ENCODE assay signal across 10 cellular contexts in genomic region chr2:96034792-96035191, GRCh38. TPM values are rescaled to one million over a fixed set of nuclear protein-coding genes. Genes with fewer than 3 reads are reported as not detected.
DNase-seq lines count a peak whose midpoint lies in the region; ATAC-seq and TF ChIP-seq lines count a peak whose summit lies in the region.
"Not testable (repeated sequence)": the region's sequence is repeated elsewhere in the genome, so short reads cannot be mapped to it uniquely, and the experiment has no call there.
"Had no signal": no experiment of that assay in that cellular context is flagged by ENCODE, and none has a peak within 500 bp of the region (broad histone marks: within the 10 kb centered on the region; RNA-seq: fewer than 3 reads in every experiment).

Gene GPAT2 (minus strand): TSS chr2:96034916. CDS start chr2:96032359, 2,557 bp downstream.

- not testable (repeated sequence) for H3K4me1 ChIP-seq in RWPE2 (ENCODE audit: insufficient read depth, poor library complexity, severe bottlenecking); heart left ventricle; lower lobe of right lung

- not testable (repeated sequence) for H3K4me3 Mint-ChIP-seq in activated CD8-positive, alpha-beta T cell treated with anti-CD3 and anti-CD28 coated beads for 36 hours; activated naive CD8-positive, alpha-beta T cell treated with anti-CD3 and anti-CD28 coated beads for 36 hours; stimulated activated memory B cell treated with anti-CD40 and anti-IgM and Interleukin-4, amounts not matched to agents 10 μg/mL and 1 μg/mL and 100 μg/mL, for 72 hours

- CTCF ChIA-PET in activated CD8-positive, alpha-beta T cell treated with anti-CD3 and anti-CD28 coated beads for 36 hours (lab: Charles Lee): not testable (repeated sequence)

- not testable (repeated sequence) for H3K4me1 Mint-ChIP-seq in activated CD8-positive, alpha-beta T cell treated with anti-CD3 and anti-CD28 coated beads for 36 hours (ENCODE audit: low read depth); activated naive CD8-positive, alpha-beta T cell treated with anti-CD3 and anti-CD28 coated beads for 36 hours; stimulated activated memory B cell treated with anti-CD40 and anti-IgM and Interleukin-4, amounts not matched to agents 10 μg/mL and 1 μg/mL and 100 μg/mL, for 72 hours

- not testable (repeated sequence) for H3K9me3 ChIP-seq in RWPE2 (ENCODE audit: severe bottlenecking); heart left ventricle; lower lobe of right lung

- not testable (repeated sequence) for TF ChIP-seq POLR2A in heart left ventricle (IDR thresholded peaks at IDR 0.05)

- not testable (repeated sequence) for H3K36me3 Mint-ChIP-seq in activated CD8-positive, alpha-beta T cell treated with anti-CD3 and anti-CD28 coated beads for 36 hours (ENCODE audit: low read depth); activated naive CD8-positive, alpha-beta T cell treated with anti-CD3 and anti-CD28 coated beads for 36 hours; stimulated activated memory B cell treated with anti-CD40 and anti-IgM and Interleukin-4, amounts not matched to agents 10 μg/mL and 1 μg/mL and 100 μg/mL, for 72 hours

- not testable (repeated sequence) for DNase-seq in RWPE2 (ENCODE audit: low spot score); activated CD8-positive, alpha-beta T cell treated with anti-CD3 and anti-CD28 coated beads for 36 hours; activated naive CD8-positive, alpha-beta T cell treated with anti-CD3 and anti-CD28 coated beads for 36 hours; heart left ventricle; lower lobe of right lung

- POLR2A ChIA-PET in activated CD8-positive, alpha-beta T cell treated with anti-CD3 and anti-CD28 coated beads for 36 hours (lab: Charles Lee): not testable (repeated sequence)

- H3K27me3 ChIP-seq in RWPE2 (ENCODE audit: insufficient read depth, poor library complexity, severe bottlenecking); heart left ventricle; lower lobe of right lung (ENCODE audit: low read depth): not testable (repeated sequence)

- not testable (repeated sequence) for H3K27ac Mint-ChIP-seq in activated CD8-positive, alpha-beta T cell treated with anti-CD3 and anti-CD28 coated beads for 36 hours; activated naive CD8-positive, alpha-beta T cell treated with anti-CD3 and anti-CD28 coated beads for 36 hours; stimulated activated memory B cell treated with anti-CD40 and anti-IgM and Interleukin-4, amounts not matched to agents 10 μg/mL and 1 μg/mL and 100 μg/mL, for 72 hours

- H3K27ac ChIP-seq in RWPE2 (ENCODE audit: poor library complexity, severe bottlenecking); heart left ventricle; lower lobe of right lung: not testable (repeated sequence)

- not testable (repeated sequence) for H3K36me3 ChIP-seq in RWPE2 (ENCODE audit: low read depth); heart left ventricle; lower lobe of right lung

- WGBS in heart left ventricle, 4 donors: no CpG with 5 or more reads among the region's 34 CpGs

- H3K9me3 Mint-ChIP-seq in activated CD8-positive, alpha-beta T cell treated with anti-CD3 and anti-CD28 coated beads for 36 hours; activated naive CD8-positive, alpha-beta T cell treated with anti-CD3 and anti-CD28 coated beads for 36 hours; stimulated activated memory B cell treated with anti-CD40 and anti-IgM and Interleukin-4, amounts not matched to agents 10 μg/mL and 1 μg/mL and 100 μg/mL, for 72 hours: not testable (repeated sequence)

- ATAC-seq in GM18498 (IDR thresholded peaks at IDR 0.05; ENCODE audit: unreplicated experiment): peak; percentile 41
- peak; percentile 82 for ATAC-seq in RWPE2 (ENCODE audit: low read depth)
- peak; percentile 58 for ATAC-seq in activated CD8-positive, alpha-beta T cell treated with anti-CD3 and anti-CD28 coated beads for 36 hours
- ATAC-seq in heart left ventricle: peak in 3 of 4 donors; percentile 51 to 82 (median 62)
- ATAC-seq in lower lobe of right lung: peak; percentile 53 to 74
- ATAC-seq in stimulated activated memory B cell treated with anti-CD40 and anti-IgM and Interleukin-4, amounts not matched to agents 10 μg/mL and 1 μg/mL and 100 μg/mL, for 72 hours: peak; percentile 24

- intact Hi-C loops in activated CD8-positive, alpha-beta T cell treated with anti-CD3 and anti-CD28 coated beads for 36 hours (cut with micrococcal nuclease); heart left ventricle (cut with DNase I); lower lobe of right lung (cut with DNase I): not testable (repeated sequence)

- H3K27me3 Mint-ChIP-seq in activated CD8-positive, alpha-beta T cell treated with anti-CD3 and anti-CD28 coated beads for 36 hours; activated naive CD8-positive, alpha-beta T cell treated with anti-CD3 and anti-CD28 coated beads for 36 hours; stimulated activated memory B cell treated with anti-CD40 and anti-IgM and Interleukin-4, amounts not matched to agents 10 μg/mL and 1 μg/mL and 100 μg/mL, for 72 hours: not testable (repeated sequence)

- TF ChIP-seq CTCF in RWPE2 (IDR thresholded peaks at IDR 0.05; ENCODE audit: poor library complexity, severe bottlenecking); activated CD8-positive, alpha-beta T cell treated with anti-CD3 and anti-CD28 coated beads for 36 hours (IDR thresholded peaks at IDR 0.05); heart left ventricle (IDR thresholded peaks at IDR 0.05); lower lobe of right lung (IDR thresholded peaks at IDR 0.05): not testable (repeated sequence)

- H3K4me3 ChIP-seq in RWPE2 (ENCODE audit: severe bottlenecking); heart left ventricle; lower lobe of right lung: not testable (repeated sequence)

RNA-seq across cellular contexts. Expression of gene GPAT2, which starts in this region (rescaled TPM):
- 10 to 100 TPM in 1 of 2 experiments, 1 to 10 TPM in 1; 9.7 to 10.2 TPM for total RNA-seq in activated CD8-positive, alpha-beta T cell treated with anti-CD3 and anti-CD28 coated beads for 36 hours
- total RNA-seq in activated naive CD8-positive, alpha-beta T cell treated with anti-CD3 and anti-CD28 coated beads for 36 hours: 10 to 100 TPM; 36.3 to 41.8 TPM
- total RNA-seq in heart left ventricle (10 to 100 TPM in 2 of 9 donors, 1 to 10 TPM in 7; 1.7 to 20.2 (median 5.5) TPM), lower lobe of right lung (4.3 TPM)
- polyA plus RNA-seq in heart left ventricle: 1 to 10 TPM; 2.1 to 5.6 TPM
- total RNA-seq: Daoy, LHCN-M2, RPMI7951 had no signal

Comparison
In these comparisons a context has a peak if more than half of its experiments do, and no peak if none do; other contexts are left out.
1. ATAC-seq: peak in every context shown above with its lines; median percentile 82 in RWPE2; 64 in lower lobe of right lung; 62 in heart left ventricle; 58 in activated CD8-positive, alpha-beta T cell treated with anti-CD3 and anti-CD28 coated beads for 36 hours; 41 in GM18498; 24 in stimulated activated memory B cell treated with anti-CD40 and anti-IgM and Interleukin-4, amounts not matched to agents 10 μg/mL and 1 μg/mL and 100 μg/mL, for 72 hours.